Comparison of ENCODE assay signal across 11 cellular contexts in genomic region chr2:5673148-5673860, GRCh38. TPM values are rescaled to one million over a fixed set of nuclear protein-coding genes. Genes with fewer than 3 reads are reported as not detected.
DNase-seq lines count a peak whose midpoint lies in the region; ATAC-seq and TF ChIP-seq lines count a peak whose summit lies in the region.
"Had no signal": no experiment of that assay in that cellular context is flagged by ENCODE, and none has a peak within 500 bp of the region (broad histone marks: within the 10 kb centered on the region; RNA-seq: fewer than 3 reads in every experiment).

No MANE protein-coding gene starts in this region.

- TF ChIP-seq CTCF in foreskin keratinocyte (conservative IDR thresholded peaks at IDR 0.05) (no peak), osteocyte (IDR thresholded peaks at IDR 0.05) (no peak), vagina (IDR thresholded peaks at IDR 0.05) (no peak), ovary (IDR thresholded peaks at IDR 0.05) (no peak)

- WGBS in ovary, 3 donors, result 1 to 4% (median 3%) methylated on average over 28 to 45 of the region's 45 CpGs

- TF ChIP-seq EP300 in ovary (IDR thresholded peaks at IDR 0.05), result no peak

- ATAC-seq in foreskin keratinocyte (peak; percentile 49), sciatic nerve (no peak)

- no peaks in the 10 kb centered on the region for H3K4me1 ChIP-seq in foreskin keratinocyte
- H3K4me1 ChIP-seq in vagina, result no peaks in the 10 kb centered on the region
- no peaks in the 10 kb centered on the region for H3K4me1 ChIP-seq in ovary (ENCODE audit: insufficient read depth)
- H3K4me1 ChIP-seq: SJSA1 had no signal

- H3K27me3 ChIP-seq in H7 (ENCODE audit: control insufficient read depth, insufficient read depth, low read length) (peaks cover 27% of the 10 kb centered on the region), foreskin keratinocyte (peaks cover 23% of the 10 kb centered on the region), vagina (no peaks in the 10 kb centered on the region), ovary (no peaks in the 10 kb centered on the region)
- H3K27me3 ChIP-seq: SJSA1 had no signal

- peaks cover 6% of the 10 kb centered on the region for H3K27me3 Mint-ChIP-seq in osteocyte (ENCODE audit: unreplicated experiment)

- TF ChIP-seq POLR2A in vagina (IDR thresholded peaks at IDR 0.05), result no peak
- TF ChIP-seq POLR2A in ovary (IDR thresholded peaks at IDR 0.05), result no peak

- peak overlapping the region; percentile 65 for H3K4me3 Mint-ChIP-seq in osteocyte (ENCODE audit: unreplicated experiment)

- H3K4me1 Mint-ChIP-seq in osteocyte (ENCODE audit: unreplicated experiment), result peaks cover 37% of the 10 kb centered on the region

- H3K9me3 Mint-ChIP-seq in osteocyte (ENCODE audit: unreplicated experiment), result no peaks in the 10 kb centered on the region

- peak overlapping the region; percentile 85 for H3K27ac Mint-ChIP-seq in osteocyte (ENCODE audit: unreplicated experiment)

- H3K4me3 ChIP-seq in H7 (ENCODE audit: insufficient read depth, low read depth, low read length) (peak overlapping the region; percentile 40), vagina (no peak overlapping the region), ovary (no peak overlapping the region)
- H3K4me3 ChIP-seq: SJSA1 had no signal

- H3K36me3 ChIP-seq in H7 (replicated peaks; ENCODE audit: control insufficient read depth, insufficient read depth, low read length) (no peaks in the 10 kb centered on the region), vagina (no peaks in the 10 kb centered on the region), ovary (no peaks in the 10 kb centered on the region)
- H3K36me3 ChIP-seq: SJSA1 had no signal

- no peaks in the 10 kb centered on the region for H3K9me3 ChIP-seq in vagina
- no peaks in the 10 kb centered on the region for H3K9me3 ChIP-seq in ovary
- H3K9me3 ChIP-seq: SJSA1 had no signal

- DNase-seq in H7 (peak; percentile 82), NCI-H2171 treated with DMSO at 0.1 percent for 48 hours (lab: John Stamatoyannopoulos, UW) (peak; percentile 86), foreskin keratinocyte (no peak), osteocyte (ENCODE audit: extremely low spot score, unreplicated experiment) (no peak), vagina (ENCODE audit: extremely low spot score in 2 of 2) (no peak), MV-4-11 (lab: John Stamatoyannopoulos, UW) (no peak), ovary (no peak), sciatic nerve (ENCODE audit: low spot score) (no peak)
- DNase-seq: activated CD4-positive, alpha-beta T cell treated with anti-CD3 and anti-CD28 coated beads, Interleukin-2, amount 50 U/mL, for 4 hours; activated naive CD4-positive, alpha-beta T cell treated with anti-CD3 and anti-CD28 coated beads, Interleukin-2, amount 50 U/mL, for 16 hours had no signal

- H3K27ac ChIP-seq in foreskin keratinocyte (no peak overlapping the region), vagina (no peak overlapping the region), ovary (no peak overlapping the region)
- H3K27ac ChIP-seq: SJSA1 had no signal

- H3K36me3 Mint-ChIP-seq in osteocyte (ENCODE audit: unreplicated experiment), result no peaks in the 10 kb centered on the region

- intact Hi-C loops in vagina (cut with DNase I), result no loop called here
- intact Hi-C loops in ovary (cut with DNase I), result no loop called here
- intact Hi-C loops in sciatic nerve (cut with DNase I), result no loop called here

RNA-seq across cellular contexts. Expression of gene SOX11, which starts 18.9 kb away (rescaled TPM):
- total RNA-seq in H7 (2014; rRNA removed; shearing (Covaris generic)), result 20.9 and 26.6 TPM in 2 replicates
- total RNA-seq in foreskin keratinocyte (3.4 and 3.8 TPM in 2 replicates), osteocyte (69.5 and 71.7 TPM in 2 replicates), vagina (not detected), ovary (under 1 TPM in 1 of 7 donors, not detected in 6; 0.03 TPM), sciatic nerve (not detected)
- polyA plus RNA-seq in foreskin keratinocyte (1.5 and 1.7 TPM in 2 replicates), ovary (under 1 TPM in 1 of 2 donors, not detected in 1; 0.01 TPM)

Comparison
In these comparisons a context has a peak if more than half of its experiments do, and no peak if none do; other contexts are left out.
1. DNase-seq: peak in H7 (single experiment) and NCI-H2171 treated with DMSO at 0.1 percent for 48 hours (single experiment); none in foreskin keratinocyte (0 of 2), osteocyte (single experiment), vagina (0 of 2), MV-4-11 (single experiment), ovary (0 of 5) and sciatic nerve (single experiment).